Comparison of ENCODE assay signal across 8 cellular contexts in the genomic region with DNA sequence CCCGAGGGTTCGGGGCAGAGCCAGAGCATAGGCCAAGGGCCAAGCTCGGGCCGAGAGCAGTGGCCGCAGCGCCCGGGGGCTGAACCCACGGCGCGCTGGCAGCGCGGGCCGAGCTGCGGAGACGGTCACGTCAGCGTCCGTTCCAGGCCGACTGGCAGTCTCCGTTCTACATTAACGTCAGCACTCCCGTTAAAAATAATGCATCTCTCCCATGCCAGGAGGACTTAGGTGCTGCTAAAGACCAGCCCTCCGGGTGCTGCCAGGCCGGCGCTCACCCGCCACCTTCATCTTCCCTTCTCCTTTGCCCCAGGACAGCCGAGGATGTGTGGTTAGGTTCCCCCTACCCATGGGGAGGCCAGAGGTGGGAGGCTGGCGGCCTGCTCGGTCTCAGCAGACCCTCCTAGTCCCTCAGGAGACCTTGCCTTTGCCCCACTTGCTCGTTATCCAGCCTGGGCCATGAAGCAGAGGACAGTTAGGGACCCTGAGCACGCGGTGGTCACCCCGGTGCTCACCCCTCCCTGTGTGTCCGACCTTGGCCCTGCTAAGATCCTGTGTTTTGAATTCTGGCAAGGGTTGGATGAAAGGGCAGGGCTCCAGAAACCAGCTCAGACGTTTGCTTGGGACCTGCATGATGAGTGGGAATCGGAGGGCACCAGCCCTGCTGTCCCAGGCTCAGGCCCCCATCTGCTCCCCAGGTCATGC. TPM values are rescaled to one million over a fixed set of nuclear protein-coding genes. Genes with fewer than 3 reads are reported as not detected.
DNase-seq lines count a peak whose midpoint lies in the region; ATAC-seq and TF ChIP-seq lines count a peak whose summit lies in the region.

No MANE protein-coding gene starts in this region.

- peak overlapping the region; percentile 91 for H3K9ac ChIP-seq in Karpas-422 (ENCODE audit: low read length)

- no peaks in the 10 kb centered on the region for H3K9me2 ChIP-seq in Karpas-422 (replicated peaks; ENCODE audit: insufficient read depth, low read length)

- peak overlapping the region; percentile 79 for H3K4me2 ChIP-seq in Karpas-422 (ENCODE audit: low read depth, low read length, poor library complexity, severe bottlenecking)

- no peak for TF ChIP-seq POLR2A in suprapubic skin (IDR thresholded peaks at IDR 0.05)

- no peaks in the 10 kb centered on the region for H4K20me1 ChIP-seq in Karpas-422 (ENCODE audit: insufficient read depth, low read depth, low read length)

- no peaks in the 10 kb centered on the region for H3K36me3 ChIP-seq in CD8-positive, alpha-beta memory T cell (ENCODE audit: insufficient read depth, low read length)
- no peaks in the 10 kb centered on the region for H3K36me3 ChIP-seq in Karpas-422 (ENCODE audit: insufficient read depth, low read length)
- H3K36me3 ChIP-seq in suprapubic skin, result peaks cover 23% of the 10 kb centered on the region

- peaks cover 9% of the 10 kb centered on the region in 2 donors for H3K27me3 Mint-ChIP-seq in CD8-positive, alpha-beta memory T cell

- H3K36me3 Mint-ChIP-seq in CD8-positive, alpha-beta memory T cell, result peaks cover 0 to 20% (median 0%) of the 10 kb centered on the region in 3 donors

- in situ Hi-C loops in T47D (cut with HindIII; ENCODE audit: low pct_unique_long_range_greater_than_20kb, low sequenced_read_pairs), result no loop called here

- peak overlapping the region; percentile 85 for H3K4me3 ChIP-seq in CD8-positive, alpha-beta memory T cell (ENCODE audit: low read length)
- H3K4me3 ChIP-seq in Karpas-422 (ENCODE audit: low read length), result peak overlapping the region; percentile 72
- peak overlapping the region; percentile 61 for H3K4me3 ChIP-seq in suprapubic skin

- peak; percentile 17 for ATAC-seq in GM19351 (IDR thresholded peaks at IDR 0.05; ENCODE audit: unreplicated experiment)

- 3% methylated on average over 8 of the region's 36 CpGs for WGBS in suprapubic skin

- no peak overlapping the region for H2AFZ ChIP-seq in Karpas-422 (ENCODE audit: low read length)

- H3K4me1 Mint-ChIP-seq in CD8-positive, alpha-beta memory T cell, result peaks cover 25 to 45% (median 30%) of the 10 kb centered on the region in 3 donors

- peaks cover 13% of the 10 kb centered on the region for H3K79me2 ChIP-seq in Karpas-422 (ENCODE audit: low read length)

- peak overlapping the region; percentile 87 to 93 (median 90) for H3K4me3 Mint-ChIP-seq in CD8-positive, alpha-beta memory T cell

- TF ChIP-seq CTCF in suprapubic skin (IDR thresholded peaks at IDR 0.05), result no peak

- H3K4me1 ChIP-seq in CD8-positive, alpha-beta memory T cell (ENCODE audit: insufficient read depth, low read length), result peaks cover 23% of the 10 kb centered on the region
- peaks cover 27% of the 10 kb centered on the region for H3K4me1 ChIP-seq in Karpas-422 (ENCODE audit: low read length)
- peaks cover 57% of the 10 kb centered on the region for H3K4me1 ChIP-seq in suprapubic skin

- H3K9me3 ChIP-seq in CD8-positive, alpha-beta memory T cell (ENCODE audit: low read length), result no peaks in the 10 kb centered on the region
- H3K9me3 ChIP-seq in Karpas-422 (ENCODE audit: low read length) (no peaks in the 10 kb centered on the region), suprapubic skin (no peaks in the 10 kb centered on the region)

- POLR2A ChIA-PET in CD8-positive, alpha-beta memory T cell (lab: Charles Lee), result no interaction called here

- H3K27me3 ChIP-seq in CD8-positive, alpha-beta memory T cell (ENCODE audit: insufficient read depth, low read length, poor library complexity, severe bottlenecking), result peaks cover 8% of the 10 kb centered on the region
- H3K27me3 ChIP-seq in Karpas-422 (ENCODE audit: low read length) (no peaks in the 10 kb centered on the region), layer of hippocampus (ENCODE audit: control insufficient read depth, insufficient read depth, low read length) (no peaks in the 10 kb centered on the region), suprapubic skin (no peaks in the 10 kb centered on the region)

- no peaks in the 10 kb centered on the region for H3K9me3 Mint-ChIP-seq in CD8-positive, alpha-beta memory T cell

- peak overlapping the region; percentile 67 to 95 (median 83) for H3K27ac Mint-ChIP-seq in CD8-positive, alpha-beta memory T cell

- no peak for DNase-seq in CD8-positive, alpha-beta memory T cell
- peak; percentile 56 for DNase-seq in Karpas-422
- DNase-seq in T47D (ENCODE audit: low read depth in 1 of 2, low spot score in 1 of 2), result peak; percentile 37 to 74
- DNase-seq in suprapubic skin (ENCODE audit: low spot score in 2 of 2), result no peak
- DNase-seq in NCI-H2081 (lab: John Stamatoyannopoulos, UW), result no peak
- DNase-seq in NCI-H774 (lab: John Stamatoyannopoulos, UW), result no peak

- peak overlapping the region; percentile 65 for H3K27ac ChIP-seq in CD8-positive, alpha-beta memory T cell (ENCODE audit: low read depth, low read length)
- H3K27ac ChIP-seq in Karpas-422 (ENCODE audit: low read length), result no peak overlapping the region
- H3K27ac ChIP-seq in layer of hippocampus (ENCODE audit: low read depth, low read length), result peak overlapping the region; percentile 86
- H3K27ac ChIP-seq in suprapubic skin, result peak overlapping the region; percentile 89

- CTCF ChIA-PET in CD8-positive, alpha-beta memory T cell (lab: Charles Lee), result interaction anchor here (1.3 to 3.9 kb wide), 3 partner anchors 13 to 28 kb away, joined by 3 to 24 read pairs (median 6); no protein-coding TSS in a partner anchor

- no peak for TF ChIP-seq EP300 in suprapubic skin (IDR thresholded peaks at IDR 0.05)

RNA-seq across cellular contexts. Expression of gene MPG, which starts 0.6 kb away (rescaled TPM):
- 10 to 100 TPM; 47.5 to 48.2 TPM for total RNA-seq in CD8-positive, alpha-beta memory T cell
- polyA plus RNA-seq in CD8-positive, alpha-beta memory T cell, result 58.1 TPM
- 182 and 298 TPM in 2 replicates for total RNA-seq in Karpas-422 (2014; rRNA removed; shearing (Covaris generic); ENCODE audit: low replicate concordance)
- total RNA-seq in suprapubic skin, result 10 to 100 TPM; 46.8 to 94.4 (median 70.9) TPM

RNA-seq across cellular contexts. Expression of gene RHBDF1, which starts 6.2 kb away (rescaled TPM):
- total RNA-seq in CD8-positive, alpha-beta memory T cell, result under 1 TPM; 0.53 to 0.59 TPM
- not detected for polyA plus RNA-seq in CD8-positive, alpha-beta memory T cell
- total RNA-seq in Karpas-422 (2014; rRNA removed; shearing (Covaris generic); ENCODE audit: low replicate concordance), result 0.43 TPM in 1 of 2 replicates, not detected in the other
- total RNA-seq in suprapubic skin, result 100 to 1,000 TPM in 1 of 4 donors, 10 to 100 TPM in 3; 32.1 to 107 (median 41.2) TPM

RNA-seq across cellular contexts. Expression of gene SNRNP25, which starts 25.0 kb away (rescaled TPM):
- total RNA-seq in CD8-positive, alpha-beta memory T cell, result 100 to 1,000 TPM; 108 to 110 TPM
- polyA plus RNA-seq in CD8-positive, alpha-beta memory T cell, result 16.3 TPM
- total RNA-seq in Karpas-422 (2014; rRNA removed; shearing (Covaris generic); ENCODE audit: low replicate concordance), result 21.8 and 50.3 TPM in 2 replicates
- total RNA-seq in suprapubic skin, result 10 to 100 TPM in 2 of 4 donors, 1 to 10 TPM in 2; 9.5 to 21.7 (median 13.9) TPM

RNA-seq across cellular contexts. Expression of gene POLR3K, which starts 25.2 kb away (rescaled TPM):
- 10 to 100 TPM; 63.6 to 63.9 TPM for total RNA-seq in CD8-positive, alpha-beta memory T cell
- polyA plus RNA-seq in CD8-positive, alpha-beta memory T cell, result 35.1 TPM
- 11.9 and 25.7 TPM in 2 replicates for total RNA-seq in Karpas-422 (2014; rRNA removed; shearing (Covaris generic); ENCODE audit: low replicate concordance)
- 1 to 10 TPM; 2.0 to 2.8 (median 2.7) TPM for total RNA-seq in suprapubic skin

RNA-seq across cellular contexts. Expression of gene NPRL3, which starts 59.9 kb away (rescaled TPM):
- 10 to 100 TPM; 45.2 to 50.7 TPM for total RNA-seq in CD8-positive, alpha-beta memory T cell
- 13.0 TPM for polyA plus RNA-seq in CD8-positive, alpha-beta memory T cell
- 10.5 and 24.2 TPM in 2 replicates for total RNA-seq in Karpas-422 (2014; rRNA removed; shearing (Covaris generic); ENCODE audit: low replicate concordance)
- total RNA-seq in suprapubic skin, result 10 to 100 TPM; 21.1 to 48.3 (median 35.6) TPM

Comparison
In these comparisons a context has a peak if more than half of its experiments do, and no peak if none do; other contexts are left out.
1. DNase-seq: peak in Karpas-422 (single experiment) and T47D (2 of 2); none in CD8-positive, alpha-beta memory T cell (0 of 5), suprapubic skin (0 of 2), NCI-H2081 (0 of 2) and NCI-H774 (single experiment).
2. RNA of gene RHBDF1, which starts 6.2 kb away (total RNA-seq): 32.1 to 107 TPM in suprapubic skin; 0.53 to 0.59 TPM in CD8-positive, alpha-beta memory T cell and 0.43 TPM in Karpas-422; every median in the first group is over 10 times any median in the second.
3. Peak in every context shown above with its lines, with median percentiles within 50 percentile points of each other: H3K4me3 ChIP-seq.